In genomic region chr12:31736472-31736871, GRCh38 we compare ENCODE assay signal across 7 cellular contexts.
DNase-seq lines count a peak whose midpoint lies in the region; ATAC-seq and TF ChIP-seq lines count a peak whose summit lies in the region.

No MANE protein-coding gene starts in this region.

- peak; percentile 63 to 70 for DNase-seq in activated CD4-positive, alpha-beta T cell treated with anti-CD3 and anti-CD28 coated beads for 4 hours
- DNase-seq in epithelial cell of esophagus (ENCODE audit: low read depth) = peak; percentile 91
- peak; percentile 68 for DNase-seq in stimulated activated naive CD4-positive, alpha-beta T cell treated with Interleukin-2 at 50 U/mL for 16 hours (lab: John Stamatoyannopoulos, UW)
- DNase-seq in NCI-H524 (lab: John Stamatoyannopoulos, UW) = no peak
- no peak for DNase-seq in NCI-H1417 (lab: John Stamatoyannopoulos, UW)

- no peak overlapping the region for H3K4me3 ChIP-seq in epithelial cell of esophagus (ENCODE audit: low read length)

- peak; percentile 58 for ATAC-seq in HG03354 (IDR thresholded peaks at IDR 0.05; ENCODE audit: poor library complexity, severe bottlenecking, unreplicated experiment)
- no peak for ATAC-seq in HG02678 (IDR thresholded peaks at IDR 0.05; ENCODE audit: unreplicated experiment)

- no peak for TF ChIP-seq CTCF in epithelial cell of esophagus (IDR thresholded peaks at IDR 0.05; ENCODE audit: insufficient read depth, low read depth, low read length, missing control alignments)

Comparison
In these comparisons a context has a peak if more than half of its experiments do, and no peak if none do; other contexts are left out.
1. DNase-seq: peak in activated CD4-positive, alpha-beta T cell treated with anti-CD3 and anti-CD28 coated beads for 4 hours (2 of 2), epithelial cell of esophagus (single experiment) and stimulated activated naive CD4-positive, alpha-beta T cell treated with Interleukin-2 at 50 U/mL for 16 hours (single experiment); none in NCI-H524 (0 of 2) and NCI-H1417 (0 of 3).